In genomic region chr1:3073520-3074296, GRCh38 we compare ENCODE assay signal across 17 cellular contexts. TPM values are rescaled to one million over a fixed set of nuclear protein-coding genes. Genes with fewer than 3 reads are reported as not detected.
DNase-seq lines count a peak whose midpoint lies in the region; ATAC-seq and TF ChIP-seq lines count a peak whose summit lies in the region.
"Had no signal": no experiment of that assay in that cellular context is flagged by ENCODE, and none has a peak within 500 bp of the region (broad histone marks: within the 10 kb centered on the region; RNA-seq: fewer than 3 reads in every experiment).

No MANE protein-coding gene starts in this region.

- peaks cover 62% of the 10 kb centered on the region for H3K27me3 Mint-ChIP-seq in neural crest cell (ENCODE audit: low read depth)
- peaks cover 23% of the 10 kb centered on the region for H3K27me3 Mint-ChIP-seq in activated CD4-positive, alpha-beta T cell treated with anti-CD3 and anti-CD28 coated beads for 36 hours

- CTCF ChIA-PET in activated CD4-positive, alpha-beta T cell treated with anti-CD3 and anti-CD28 coated beads for 36 hours (lab: Charles Lee), result no interaction called here

- no peaks in the 10 kb centered on the region for H3K9me3 Mint-ChIP-seq in neural crest cell
- H3K9me3 Mint-ChIP-seq in activated CD4-positive, alpha-beta T cell treated with anti-CD3 and anti-CD28 coated beads for 36 hours (ENCODE audit: low read depth), result no peaks in the 10 kb centered on the region
- H3K9me3 Mint-ChIP-seq: activated CD4-positive, alpha-beta memory T cell treated with anti-CD3 and anti-CD28 coated beads, Interleukin-2, amount 10 ng/mL, durations not matched to agents 7 days and 5 days; activated naive CD8-positive, alpha-beta T cell treated with anti-CD3 and anti-CD28 coated beads, Interleukin-2, amount 10 ng/mL, durations not matched to agents 7 days and 5 days had no signal

- intact Hi-C loops in heart right ventricle (cut with DNase I), result loop anchor here in 7 of 10 donors (5.0 to 10.0 kb wide), 7 partner anchors 51 to 211 kb away; no protein-coding TSS in a partner anchor
- intact Hi-C loops in Right ventricle myocardium superior (cut with DNase I), result loop anchor here (5.0 kb wide), 1 partner anchor 279 kb away; no protein-coding TSS in a partner anchor
- intact Hi-C loops in left ventricle myocardium inferior (cut with micrococcal nuclease), result no loop called here
- intact Hi-C loops in aorta (cut with DNase I), result loop anchor here (2.0 to 5.0 kb wide), 3 partner anchors 53 to 114 kb away; no protein-coding TSS in a partner anchor
- intact Hi-C loops in activated CD4-positive, alpha-beta T cell treated with anti-CD3 and anti-CD28 coated beads for 36 hours (cut with DNase I, micrococcal nuclease), result no loop called here

- no peak overlapping the region for H3K27ac Mint-ChIP-seq in neural crest cell (ENCODE audit: unreplicated experiment)
- H3K27ac Mint-ChIP-seq in activated CD4-positive, alpha-beta T cell treated with anti-CD3 and anti-CD28 coated beads for 36 hours, result no peak overlapping the region
- H3K27ac Mint-ChIP-seq: activated CD4-positive, alpha-beta memory T cell treated with anti-CD3 and anti-CD28 coated beads, Interleukin-2, amount 10 ng/mL, durations not matched to agents 7 days and 5 days; activated naive CD8-positive, alpha-beta T cell treated with anti-CD3 and anti-CD28 coated beads, Interleukin-2, amount 10 ng/mL, durations not matched to agents 7 days and 5 days; CD4-positive, CD25-positive, alpha-beta regulatory T cell; naive B cell had no signal

- DNase-seq in heart right ventricle (no peak), Right ventricle myocardium superior (no peak), left ventricle myocardium inferior (no peak), neural crest cell (ENCODE audit: low read depth, low spot score) (no peak), aorta (no peak)
- no peak for DNase-seq in activated T-cell treated with anti-CD3 and anti-CD28 coated beads, Interleukin-2, amount 50 U/mL, for 48 hours
- no peak for DNase-seq in activated CD4-positive, alpha-beta T cell treated with anti-CD3 and anti-CD28 coated beads, Interleukin-2, amount 50 U/mL, for 4 hours
- no peak for DNase-seq in activated CD4-positive, alpha-beta T cell treated with anti-CD3 and anti-CD28 coated beads for 36 hours
- DNase-seq: activated CD4-positive, alpha-beta memory T cell treated with anti-CD3 and anti-CD28 coated beads, Interleukin-2, amount 10 ng/mL, durations not matched to agents 7 days and 5 days; activated naive CD8-positive, alpha-beta T cell treated with anti-CD3 and anti-CD28 coated beads, Interleukin-2, amount 10 ng/mL, durations not matched to agents 7 days and 5 days; CD4-positive, CD25-positive, alpha-beta regulatory T cell; naive B cell; PC-9 had no signal

- WGBS in heart right ventricle, 2 donors, result 10 to 11% methylated on average over 56 to 77 of the region's 77 CpGs
- WGBS in aorta, 2 donors, result 2 to 5% methylated on average over 45 to 77 of the region's 77 CpGs

- H3K4me1 Mint-ChIP-seq in neural crest cell, result peaks cover 18% of the 10 kb centered on the region
- H3K4me1 Mint-ChIP-seq in activated CD4-positive, alpha-beta T cell treated with anti-CD3 and anti-CD28 coated beads for 36 hours, result peaks cover 2% of the 10 kb centered on the region

- H3K4me3 ChIP-seq in heart right ventricle (peak overlapping the region; percentile 10 to 92 (median 76)), left ventricle myocardium inferior (peak overlapping the region; percentile 87), aorta (ENCODE audit: low read length in 2 of 2) (peak overlapping the region; percentile 39 to 90)
- H3K4me3 ChIP-seq: A549, PC-9 had no signal

- TF ChIP-seq CTCF in heart right ventricle (IDR thresholded peaks at IDR 0.05) (no peak), left ventricle myocardium inferior (IDR thresholded peaks at IDR 0.05; ENCODE audit: borderline replicate concordance) (no peak), neural crest cell (conservative IDR thresholded peaks at IDR 0.05) (no peak)

- H3K4me1 ChIP-seq in heart right ventricle (peaks cover under 1 to 82% (median 48%) of the 10 kb centered on the region in 9 donors), left ventricle myocardium inferior (peaks cover 81% of the 10 kb centered on the region), aorta (ENCODE audit: control insufficient read depth in 1 of 2, insufficient read depth in 2 of 2, low read length in 2 of 2) (no peaks in the 10 kb centered on the region)
- H3K4me1 ChIP-seq: A549 had no signal

- POLR2A ChIA-PET in activated CD4-positive, alpha-beta T cell treated with anti-CD3 and anti-CD28 coated beads for 36 hours (lab: Charles Lee), result no interaction called here

- H3K27me3 ChIP-seq in heart right ventricle (peaks cover 0 to 83% (median 47%) of the 10 kb centered on the region in 7 donors), left ventricle myocardium inferior (ENCODE audit: low read depth) (peaks cover 86% of the 10 kb centered on the region), aorta (ENCODE audit: control insufficient read depth in 1 of 2, insufficient read depth in 2 of 2, low read length in 1 of 2) (no peaks in the 10 kb centered on the region)

- H3K36me3 ChIP-seq in heart right ventricle (no peaks in the 10 kb centered on the region), left ventricle myocardium inferior (no peaks in the 10 kb centered on the region), aorta (ENCODE audit: control insufficient read depth in 1 of 2, insufficient read depth in 2 of 2, low read length in 1 of 2) (no peaks in the 10 kb centered on the region)

- H3K36me3 Mint-ChIP-seq in neural crest cell (ENCODE audit: low read depth), result no peaks in the 10 kb centered on the region
- no peaks in the 10 kb centered on the region for H3K36me3 Mint-ChIP-seq in activated CD4-positive, alpha-beta T cell treated with anti-CD3 and anti-CD28 coated beads for 36 hours (ENCODE audit: low read depth)
- H3K36me3 Mint-ChIP-seq: activated naive CD8-positive, alpha-beta T cell treated with anti-CD3 and anti-CD28 coated beads, Interleukin-2, amount 10 ng/mL, durations not matched to agents 7 days and 5 days; CD4-positive, CD25-positive, alpha-beta regulatory T cell; naive B cell had no signal

- H3K9me3 ChIP-seq in heart right ventricle (no peaks in the 10 kb centered on the region), left ventricle myocardium inferior (replicated peaks) (no peaks in the 10 kb centered on the region), aorta (ENCODE audit: control insufficient read depth, low read length) (no peaks in the 10 kb centered on the region)
- H3K9me3 ChIP-seq: A549 had no signal

- peak overlapping the region; percentile 76 to 95 (median 86) for H3K27ac ChIP-seq in heart right ventricle
- H3K27ac ChIP-seq in left ventricle myocardium inferior (replicated peaks), result peak overlapping the region; percentile 96
- peak overlapping the region; percentile 80 to 98 for H3K27ac ChIP-seq in aorta (ENCODE audit: low read depth in 1 of 2, low read length in 2 of 2)
- H3K27ac ChIP-seq: A549, PC-9 had no signal

- H3K4me3 Mint-ChIP-seq in neural crest cell, result peak overlapping the region; percentile 62
- H3K4me3 Mint-ChIP-seq in activated CD4-positive, alpha-beta T cell treated with anti-CD3 and anti-CD28 coated beads for 36 hours, result no peak overlapping the region
- H3K4me3 Mint-ChIP-seq: activated CD4-positive, alpha-beta memory T cell treated with anti-CD3 and anti-CD28 coated beads, Interleukin-2, amount 10 ng/mL, durations not matched to agents 7 days and 5 days; activated naive CD8-positive, alpha-beta T cell treated with anti-CD3 and anti-CD28 coated beads, Interleukin-2, amount 10 ng/mL, durations not matched to agents 7 days and 5 days; CD4-positive, CD25-positive, alpha-beta regulatory T cell had no signal

- ATAC-seq in heart right ventricle (no peak), Right ventricle myocardium superior (ENCODE audit: poor library complexity) (no peak), aorta (ENCODE audit: low FRiP score) (no peak)
- ATAC-seq in activated CD4-positive, alpha-beta T cell treated with anti-CD3 and anti-CD28 coated beads for 36 hours, result no peak
- ATAC-seq: A549, esophagus mucosa, left lobe of liver had no signal

RNA-seq across cellular contexts. Expression of gene PRDM16, which starts 4.7 kb away (rescaled TPM):
- total RNA-seq in heart right ventricle, result 10 to 100 TPM; 11.7 to 25.9 (median 14.8) TPM
- 10 to 100 TPM in 1 of 2 donors, 1 to 10 TPM in 1; 4.1 to 16.8 TPM for polyA plus RNA-seq in heart right ventricle
- total RNA-seq in Right ventricle myocardium superior, result 14.2 TPM
- 16.6 TPM for total RNA-seq in left ventricle myocardium inferior
- 11.7 and 13.2 TPM in 2 replicates for total RNA-seq in neural crest cell
- 10 to 100 TPM; 61.9 to 80.7 TPM for total RNA-seq in aorta
- polyA plus RNA-seq in aorta, result 10 to 100 TPM in 1 of 2 donors, 1 to 10 TPM in 1; 5.0 to 21.1 TPM
- total RNA-seq in activated CD4-positive, alpha-beta T cell treated with anti-CD3 and anti-CD28 coated beads for 36 hours, result under 1 TPM in 1 of 2 experiments, not detected in 1; 0.32 TPM
- total RNA-seq: activated naive CD8-positive, alpha-beta T cell treated with anti-CD3 and anti-CD28 coated beads, Interleukin-2, amount 10 ng/mL, durations not matched to agents 7 days and 5 days; PC-9 had no signal
- polyA plus RNA-seq: CD4-positive, CD25-positive, alpha-beta regulatory T cell had no signal

RNA-seq across cellular contexts. Expression of gene ACTRT2, which starts 52.4 kb away (rescaled TPM):
- total RNA-seq in heart right ventricle (not detected), Right ventricle myocardium superior (not detected), left ventricle myocardium inferior (not detected), neural crest cell (not detected in 2 replicates), aorta (not detected)
- polyA plus RNA-seq in heart right ventricle (not detected), aorta (not detected)
- total RNA-seq in activated CD4-positive, alpha-beta T cell treated with anti-CD3 and anti-CD28 coated beads for 36 hours, result not detected
- total RNA-seq: activated CD4-positive, alpha-beta memory T cell treated with anti-CD3 and anti-CD28 coated beads, Interleukin-2, amount 10 ng/mL, durations not matched to agents 7 days and 5 days; activated naive CD8-positive, alpha-beta T cell treated with anti-CD3 and anti-CD28 coated beads, Interleukin-2, amount 10 ng/mL, durations not matched to agents 7 days and 5 days; CD4-positive, CD25-positive, alpha-beta regulatory T cell; esophagus mucosa; left lobe of liver; PC-9 had no signal
- polyA plus RNA-seq: A549; CD4-positive, CD25-positive, alpha-beta regulatory T cell; thymus had no signal

Comparison
In these comparisons a context has a peak if more than half of its experiments do, and no peak if none do; other contexts are left out.
1. intact Hi-C loops: an anchor here in heart right ventricle (5.0 to 10.0 kb wide), Right ventricle myocardium superior (5.0 kb wide) and aorta (2.0 to 5.0 kb wide); none called in left ventricle myocardium inferior and activated CD4-positive, alpha-beta T cell treated with anti-CD3 and anti-CD28 coated beads for 36 hours.